In genomic region chr9:126983767-126984166, GRCh38 we compare ENCODE assay signal across 18 cellular contexts.
"Had no signal": no experiment of that assay in that cellular context is flagged by ENCODE, and none has a peak within 500 bp of the region (broad histone marks: within the 10 kb centered on the region; RNA-seq: fewer than 3 reads in every experiment).

No MANE protein-coding gene starts in this region.

- H3K27ac ChIP-seq: suprapubic skin, thyroid gland had no signal

- H3K27me3 Mint-ChIP-seq: type B pancreatic cell had no signal

- H3K4me3 ChIP-seq: esophagus squamous epithelium, left ventricle myocardium inferior, lung, smooth muscle cell, suprapubic skin, thyroid gland had no signal

- ATAC-seq: left cardiac atrium; right cardiac atrium; stimulated activated naive CD8-positive, alpha-beta T cell treated with anti-CD3 and anti-CD28 coated beads, Interleukin-15, Interleukin-2, amounts not matched to agents 100 U/mL and 50 U/mL, for 24 hours had no signal

- H3K27ac Mint-ChIP-seq: type B pancreatic cell had no signal

- H3K36me3 ChIP-seq: esophagus squamous epithelium, suprapubic skin, thyroid gland had no signal

- H3K27me3 ChIP-seq: esophagus squamous epithelium, suprapubic skin, thyroid gland had no signal

- DNase-seq: esophagus squamous epithelium; foreskin fibroblast; kidney; left cardiac atrium; left ventricle myocardium inferior; mesenchymal stem cell; midbrain; posterior cingulate gyrus; right cardiac atrium; stimulated activated CD4-positive, alpha-beta T cell treated with anti-CD3 and anti-CD28 coated beads, Interleukin-2, amount 100 ng/mL, for 48 hours; stimulated activated naive CD8-positive, alpha-beta T cell treated with anti-CD3 and anti-CD28 coated beads, Interleukin-15, Interleukin-2, amounts not matched to agents 100 U/mL and 50 U/mL, for 24 hours; thyroid gland had no signal

- H3K4me3 Mint-ChIP-seq: neural crest cell, type B pancreatic cell had no signal

- FAIRE-seq: kidney, urothelium cell line had no signal

- H3K9me3 ChIP-seq: esophagus squamous epithelium, suprapubic skin, thyroid gland had no signal

- H3K9me3 Mint-ChIP-seq: neural crest cell, type B pancreatic cell had no signal

- H3K4me2 ChIP-seq: smooth muscle cell had no signal

- H3K4me1 Mint-ChIP-seq: neural crest cell had no signal
